ENCODE assay signal across 15 cellular contexts in genomic region chr11:73195191-73196007, GRCh38. TPM values are rescaled to one million over a fixed set of nuclear protein-coding genes. Genes with fewer than 3 reads are reported as not detected.
DNase-seq lines count a peak whose midpoint lies in the region; ATAC-seq, FAIRE-seq and TF ChIP-seq lines count a peak whose summit lies in the region.
"Had no signal": no experiment of that assay in that cellular context is flagged by ENCODE, and none has a peak within 500 bp of the region (broad histone marks: within the 10 kb centered on the region; RNA-seq: fewer than 3 reads in every experiment).

No MANE protein-coding gene starts in this region.

- no TSS peak for BruUV-seq in HCT116 (replicated peaks; lab: Mats Ljungman, UMichigan)

- H3K4me3 Mint-ChIP-seq in activated naive CD4-positive, alpha-beta T cell treated with anti-CD3 and anti-CD28 coated beads, Interleukin-2, amount 10 ng/mL, durations not matched to agents 7 days and 5 days = no peak overlapping the region
- H3K4me3 Mint-ChIP-seq: activated CD4-positive, alpha-beta T cell treated with anti-CD3 and anti-CD28 coated beads, Interleukin-2, amount 10 ng/mL, durations not matched to agents 24 days and 14 days; activated naive CD4-positive, alpha-beta T cell treated with anti-CD3 and anti-CD28 coated beads, Interleukin-2, amount 50 U/mL, for 24 hours; CD8-positive, alpha-beta T cell had no signal

- DNase-seq in HCT116 (ENCODE audit: low read depth, low spot score) (peak; percentile 67), RWPE2 (ENCODE audit: low spot score) (peak; percentile 83), foreskin keratinocyte (peak; percentile 95 to 97), small intestine (peak; percentile 80), ecto neural progenitor cell (ENCODE audit: low spot score) (no peak), NCI-H146 (lab: John Stamatoyannopoulos, UW) (no peak)
- DNase-seq in activated naive CD4-positive, alpha-beta T cell (lab: John Stamatoyannopoulos, UW) = no peak
- no peak for DNase-seq in activated naive CD4-positive, alpha-beta T cell treated with anti-CD3 and anti-CD28 coated beads, Interleukin-2, amount 10 ng/mL, durations not matched to agents 7 days and 5 days
- DNase-seq: activated CD4-positive, alpha-beta T cell treated with anti-CD3 and anti-CD28 coated beads, Interleukin-2, amount 10 ng/mL, durations not matched to agents 24 days and 14 days; Kasumi-1; stimulated activated naive CD4-positive, alpha-beta T cell had no signal

- H3K4me1 ChIP-seq in HCT116 (ENCODE audit: control insufficient read depth in 1 of 2, insufficient read depth in 2 of 2, low read length in 2 of 2) (peaks cover 34 to 71% of the 10 kb centered on the region in 2 experiments), RWPE2 (ENCODE audit: insufficient read depth, poor library complexity, severe bottlenecking) (peaks cover 62% of the 10 kb centered on the region), foreskin keratinocyte (peaks cover 42% of the 10 kb centered on the region), small intestine (ENCODE audit: control insufficient read depth in 2 of 2, insufficient read depth in 1 of 2, low read depth in 1 of 2, low read length in 1 of 2) (peaks cover 5 to 12% of the 10 kb centered on the region in 2 donors)

- H3K36me3 ChIP-seq in HCT116 (ENCODE audit: control insufficient read depth in 1 of 2, insufficient read depth in 2 of 2, low read length in 2 of 2) = no peaks in the 10 kb centered on the region
- H3K36me3 ChIP-seq in RWPE2 (ENCODE audit: low read depth) = no peaks in the 10 kb centered on the region
- no peaks in the 10 kb centered on the region for H3K36me3 ChIP-seq in small intestine (ENCODE audit: control insufficient read depth in 2 of 2, insufficient read depth in 2 of 2, low read length in 2 of 2)
- H3K36me3 ChIP-seq: left lung had no signal

- CTCF ChIA-PET in HCT116 (lab: Charles Lee) = interaction anchor here (2.9 kb wide), 1 partner anchor 41 kb away, joined by 13 read pairs; no protein-coding TSS in a partner anchor
- CTCF ChIA-PET in activated naive CD4-positive, alpha-beta T cell treated with anti-CD3 and anti-CD28 coated beads, Interleukin-2, amount 10 ng/mL, durations not matched to agents 7 days and 5 days (lab: Charles Lee) = interaction anchor here (2.1 kb wide), 1 partner anchor 10 kb away, joined by 6 read pairs; no protein-coding TSS in a partner anchor

- no peak for TF ChIP-seq POLR2A in HCT116 (IDR thresholded peaks at IDR 0.05; ENCODE audit: borderline replicate concordance, extremely low read depth, insufficient read depth, insufficient read length)

- no peak for TF ChIP-seq RAD21 in HCT116 (IDR thresholded peaks at IDR 0.05; ENCODE audit: low read depth)

- H3K9ac ChIP-seq in HCT116 (ENCODE audit: low read length) = no peak overlapping the region

- intact Hi-C loops in HCT116 (cut with micrococcal nuclease) = no loop called here

- RAD21 ChIA-PET in HCT116 (lab: Charles Lee; ENCODE audit: low non-redundant PET in 1 of 2, low total read pairs in 2 of 2, uncharacterized antibody in 2 of 2, unreplicated experiment in 2 of 2) = interaction anchor here in 1 of 2 experiments (0.8 kb wide), 1 partner anchor 47 kb away, joined by 3 read pairs; no protein-coding TSS in a partner anchor

- H3K9me2 ChIP-seq in HCT116 (ENCODE audit: insufficient read depth) = no peaks in the 10 kb centered on the region

- ATAC-seq in HCT116 (peak; percentile 83), RWPE2 (ENCODE audit: low read depth) (peak; percentile 72), foreskin keratinocyte (peak; percentile 81)
- ATAC-seq: CD8-positive, alpha-beta T cell; left lung had no signal

- H3K9me3 ChIP-seq in HCT116 (ENCODE audit: control insufficient read depth in 1 of 2, insufficient read depth in 1 of 2, low read depth in 1 of 2, low read length in 2 of 2) (no peaks in the 10 kb centered on the region), RWPE2 (ENCODE audit: severe bottlenecking) (no peaks in the 10 kb centered on the region), small intestine (ENCODE audit: control insufficient read depth, low read depth) (no peaks in the 10 kb centered on the region)
- H3K9me3 ChIP-seq: left lung had no signal

- H3K4me1 Mint-ChIP-seq in activated naive CD4-positive, alpha-beta T cell treated with anti-CD3 and anti-CD28 coated beads, Interleukin-2, amount 10 ng/mL, durations not matched to agents 7 days and 5 days = no peaks in the 10 kb centered on the region
- H3K4me1 Mint-ChIP-seq: activated CD4-positive, alpha-beta T cell treated with anti-CD3 and anti-CD28 coated beads, Interleukin-2, amount 10 ng/mL, durations not matched to agents 24 days and 14 days; activated naive CD4-positive, alpha-beta T cell treated with anti-CD3 and anti-CD28 coated beads, Interleukin-2, amount 50 U/mL, for 24 hours had no signal

- H3K4me2 ChIP-seq in HCT116 (ENCODE audit: low read length) = peak overlapping the region; percentile 81

- peak overlapping the region in 1 of 2 experiments; percentile 39; a peak in 1 of 4 replicates for H3K4me3 ChIP-seq in HCT116 (replicated peaks in 1 of 2; ENCODE audit: low read depth in 1 of 2, low read length in 2 of 2)
- no peak overlapping the region for H3K4me3 ChIP-seq in RWPE2 (ENCODE audit: severe bottlenecking)
- no peak overlapping the region for H3K4me3 ChIP-seq in small intestine (ENCODE audit: low read depth in 1 of 2, low read length in 2 of 2)
- H3K4me3 ChIP-seq: left lung had no signal

- no peaks in the 10 kb centered on the region for H3K36me3 Mint-ChIP-seq in activated naive CD4-positive, alpha-beta T cell treated with anti-CD3 and anti-CD28 coated beads, Interleukin-2, amount 10 ng/mL, durations not matched to agents 7 days and 5 days
- H3K36me3 Mint-ChIP-seq: activated naive CD4-positive, alpha-beta T cell treated with anti-CD3 and anti-CD28 coated beads, Interleukin-2, amount 50 U/mL, for 24 hours; CD8-positive, alpha-beta T cell had no signal

- FAIRE-seq in small intestine (lab: Jason Lieb, UNC) = no peak
- FAIRE-seq: frontal cortex had no signal

- H3K27ac ChIP-seq in HCT116 (ENCODE audit: low read depth, low read length) (no peak overlapping the region), RWPE2 (ENCODE audit: poor library complexity, severe bottlenecking) (peak overlapping the region; percentile 94), foreskin keratinocyte (peak overlapping the region; percentile 63), small intestine (ENCODE audit: low read depth in 1 of 2, low read length in 1 of 2) (peak overlapping the region; percentile 88 to 89)
- H3K27ac ChIP-seq: left lung had no signal

- H4K20me1 ChIP-seq in HCT116 (ENCODE audit: insufficient read depth) = no peaks in the 10 kb centered on the region

- WGBS in small intestine, 3 donors = 26 to 71% (median 54%) methylated on average over 3 of the region's 3 CpGs

- no peaks in the 10 kb centered on the region for H3K9me3 Mint-ChIP-seq in activated naive CD4-positive, alpha-beta T cell treated with anti-CD3 and anti-CD28 coated beads, Interleukin-2, amount 10 ng/mL, durations not matched to agents 7 days and 5 days
- H3K9me3 Mint-ChIP-seq: activated CD4-positive, alpha-beta T cell treated with anti-CD3 and anti-CD28 coated beads, Interleukin-2, amount 10 ng/mL, durations not matched to agents 24 days and 14 days; activated naive CD4-positive, alpha-beta T cell treated with anti-CD3 and anti-CD28 coated beads, Interleukin-2, amount 50 U/mL, for 24 hours; CD8-positive, alpha-beta T cell had no signal

- no peaks in the 10 kb centered on the region for H3K79me2 ChIP-seq in HCT116 (ENCODE audit: insufficient read depth, low read length)

- no peak overlapping the region for H3K27ac Mint-ChIP-seq in activated naive CD4-positive, alpha-beta T cell treated with anti-CD3 and anti-CD28 coated beads, Interleukin-2, amount 10 ng/mL, durations not matched to agents 7 days and 5 days
- H3K27ac Mint-ChIP-seq: activated CD4-positive, alpha-beta T cell treated with anti-CD3 and anti-CD28 coated beads, Interleukin-2, amount 10 ng/mL, durations not matched to agents 24 days and 14 days; activated naive CD4-positive, alpha-beta T cell treated with anti-CD3 and anti-CD28 coated beads, Interleukin-2, amount 50 U/mL, for 24 hours; CD8-positive, alpha-beta T cell had no signal

- H3K27me3 Mint-ChIP-seq in activated naive CD4-positive, alpha-beta T cell treated with anti-CD3 and anti-CD28 coated beads, Interleukin-2, amount 10 ng/mL, durations not matched to agents 7 days and 5 days = peaks cover 42% of the 10 kb centered on the region
- H3K27me3 Mint-ChIP-seq: activated naive CD4-positive, alpha-beta T cell treated with anti-CD3 and anti-CD28 coated beads, Interleukin-2, amount 50 U/mL, for 24 hours had no signal

- H2AFZ ChIP-seq in HCT116 (ENCODE audit: low read depth, low read length, poor library complexity, severe bottlenecking) = no peak overlapping the region

- POLR2A ChIA-PET in HCT116 (lab: Charles Lee) = no interaction called here

- TF ChIP-seq CTCF in HCT116 (IDR thresholded peaks at IDR 0.05 in 2 of 3, conservative IDR thresholded peaks at IDR 0.05 in 1 of 3; ENCODE audit: borderline replicate concordance in 1 of 3, insufficient read depth in 1 of 3, low read depth in 2 of 3, low read length in 2 of 3) (0 out of 6 replicates have a peak, but pooled peaks of 1 of the 3 experiments have one; percentile 28), RWPE2 (IDR thresholded peaks at IDR 0.05; ENCODE audit: poor library complexity, severe bottlenecking) (peak; percentile 31), foreskin keratinocyte (conservative IDR thresholded peaks at IDR 0.05) (peak; percentile 63)

- H3K27me3 ChIP-seq in HCT116 (ENCODE audit: insufficient read depth, low read length) (no peaks in the 10 kb centered on the region), RWPE2 (ENCODE audit: insufficient read depth, poor library complexity, severe bottlenecking) (no peaks in the 10 kb centered on the region), foreskin keratinocyte (no peaks in the 10 kb centered on the region), small intestine (ENCODE audit: control insufficient read depth in 2 of 2, insufficient read depth in 2 of 2, low read length in 2 of 2) (no peaks in the 10 kb centered on the region)
- H3K27me3 ChIP-seq: left lung had no signal

TF ChIP-seq in HCT116, 20 proteins besides CTCF, POLR2A, EP300 and RAD21 (continues in another document):
- TF ChIP-seq ZFX (IDR thresholded peaks at IDR 0.05) = no peak

RNA-seq across cellular contexts. Expression of gene P2RY2, which starts 22.7 kb away (rescaled TPM):
- total RNA-seq in HCT116 (2021; ENCODE audit: unreplicated experiment) (2.9 TPM), foreskin keratinocyte (5.1 and 6.3 TPM in 2 replicates)
- polyA plus RNA-seq in HCT116 (2012) = 4.0 and 4.4 TPM in 2 replicates
- polyA plus RNA-seq in foreskin keratinocyte (4.1 and 4.2 TPM in 2 replicates), small intestine (1 to 10 TPM; 4.1 to 6.5 (median 4.7) TPM)
- total RNA-seq: activated CD4-positive, alpha-beta T cell treated with anti-CD3 and anti-CD28 coated beads, Interleukin-2, amount 10 ng/mL, durations not matched to agents 24 days and 14 days; CD8-positive, alpha-beta T cell; frontal cortex had no signal

RNA-seq across cellular contexts. Expression of gene FCHSD2, which starts 53.3 kb away (rescaled TPM):
- 15.0 TPM for total RNA-seq in HCT116 (2021; ENCODE audit: unreplicated experiment)
- polyA plus RNA-seq in HCT116 (2012) = 5.5 and 6.7 TPM in 2 replicates
- 14.7 and 15.4 TPM in 2 replicates for total RNA-seq in foreskin keratinocyte
- 5.0 and 5.1 TPM in 2 replicates for polyA plus RNA-seq in foreskin keratinocyte
- polyA plus RNA-seq in small intestine = 10 to 100 TPM in 1 of 3 donors, 1 to 10 TPM in 2; 2.0 to 10.8 (median 5.1) TPM

Comparison
In these comparisons a context has a peak if more than half of its experiments do, and no peak if none do; other contexts are left out.
1. DNase-seq: peak in HCT116 (single experiment), RWPE2 (single experiment), foreskin keratinocyte (2 of 2) and small intestine (single experiment); none in activated naive CD4-positive, alpha-beta T cell (0 of 4), ecto neural progenitor cell (single experiment), NCI-H146 (single experiment) and activated naive CD4-positive, alpha-beta T cell treated with anti-CD3 and anti-CD28 coated beads, Interleukin-2, amount 10 ng/mL, durations not matched to agents 7 days and 5 days (single experiment).
2. Peak in every context shown above with its lines, with median percentiles within 50 percentile points of each other: ATAC-seq.